Comparison of ENCODE assay signal across 23 cellular contexts in genomic region chr19:35342430-35342829, GRCh38. TPM values are rescaled to one million over a fixed set of nuclear protein-coding genes. Genes with fewer than 3 reads are reported as not detected.
DNase-seq lines count a peak whose midpoint lies in the region; ATAC-seq, FAIRE-seq and TF ChIP-seq lines count a peak whose summit lies in the region.
"Had no signal": no experiment of that assay in that cellular context is flagged by ENCODE, and none has a peak within 500 bp of the region (broad histone marks: within the 10 kb centered on the region; RNA-seq: fewer than 3 reads in every experiment).

No MANE protein-coding gene starts in this region.

- FAIRE-seq in GM12878 (lab: Jason Lieb, UNC): no peak
- FAIRE-seq: GM19239 had no signal

- RAD21 ChIA-PET in GM12878 (lab: Charles Lee; ENCODE audit: unreplicated experiment): no interaction called here

- H3K9me3 ChIP-seq in DOHH2 (ENCODE audit: control insufficient read depth, insufficient read depth, low read length): no peaks in the 10 kb centered on the region
- H3K9me3 ChIP-seq in HEK293 (ENCODE audit: control insufficient read depth, insufficient read depth, low read depth, low read length): no peaks in the 10 kb centered on the region
- no peaks in the 10 kb centered on the region for H3K9me3 ChIP-seq in GM12878 (replicated peaks; ENCODE audit: control insufficient read depth, insufficient read depth, low read length)
- H3K9me3 ChIP-seq: esophagus muscularis mucosa, gastroesophageal sphincter had no signal

- no peak for TF ChIP-seq RAD21 in GM12878 (IDR thresholded peaks at IDR 0.05; ENCODE audit: insufficient read depth, low read depth, low read length)

- TF ChIP-seq POLR2A in GM12878 (IDR thresholded peaks at IDR 0.05; ENCODE audit: low read depth, low read length): peak; percentile 44

- H3F3A ChIP-seq in DOHH2 (ENCODE audit: control insufficient read depth, insufficient read depth): peaks cover 76% of the 10 kb centered on the region

- 98% methylated on average over 5 of the region's 5 CpGs for WGBS in GM12878 (ENCODE audit: insufficient coverage, insufficient replicate concordance, low lambda C conversion rate, missing lambda C conversion rate)

- DNase-seq in GM12878 (ENCODE audit: low read depth, low spot score) (no peak), nephron progenitor cell (no peak), HFFc6 (no peak), kidney tubule cell (ENCODE audit: low spot score) (no peak)
- DNase-seq: activated CD4-positive, alpha-beta memory T cell treated with anti-CD3 and anti-CD28 coated beads for 36 hours; activated naive CD4-positive, alpha-beta T cell; activated T-cell treated with anti-CD3 and anti-CD28 coated beads for 4 hours; COR-L47; KG1; left colon; MV-4-11; NCI-H1694 treated with DMSO at 0.1 percent for 48 hours; stimulated activated naive CD4-positive, alpha-beta T cell had no signal

- H3K4me3 ChIP-seq in DOHH2 (ENCODE audit: low read length): no peak overlapping the region
- no peak overlapping the region for H3K4me3 ChIP-seq in HEK293 (ENCODE audit: low read depth, low read length)
- H3K4me3 ChIP-seq in GM12878: no peak overlapping the region
- H3K4me3 ChIP-seq: esophagus muscularis mucosa, gastroesophageal sphincter had no signal

- peaks cover 31% of the 10 kb centered on the region for H3K79me2 ChIP-seq in DOHH2 (ENCODE audit: control insufficient read depth, low read length)
- peaks cover 2% of the 10 kb centered on the region for H3K79me2 ChIP-seq in GM12878 (ENCODE audit: control insufficient read depth, insufficient read depth, low read length)

- no peak overlapping the region for H2AFZ ChIP-seq in GM12878 (ENCODE audit: control insufficient read depth, low read depth, low read length)

- CTCF ChIA-PET in HEK293 (lab: Yijun Ruan, JAX) (interaction anchor here (0.6 to 2.4 kb wide), 6 partner anchors 10 to 216 kb away, joined by 3 to 12 read pairs (median 4); no protein-coding TSS in a partner anchor), GM12878 (lab: Yijun Ruan, JAX) (no interaction called here)

- TF ChIP-seq CTCF in DOHH2 (IDR thresholded peaks at IDR 0.05; ENCODE audit: low read depth, low read length, poor library complexity, severe bottlenecking) (no peak), HEK293 (tag by site-specific recombination; IDR thresholded peaks at IDR 0.05) (no peak), GM12878 (IDR thresholded peaks at IDR 0.05 in 2 of 3, conservative IDR thresholded peaks at IDR 0.05 in 1 of 3; ENCODE audit: control insufficient read depth in 2 of 3, extremely low read depth in 1 of 3, insufficient read depth in 1 of 3, low read depth in 3 of 3, low read length in 3 of 3) (no peak), nephron progenitor cell (IDR thresholded peaks at IDR 0.05) (no peak), HFFc6 (IDR thresholded peaks at IDR 0.05) (no peak)

- H3K4me1 Mint-ChIP-seq in nephron progenitor cell (peaks cover 36% of the 10 kb centered on the region), HFFc6 (ENCODE audit: low read depth) (no peaks in the 10 kb centered on the region)

- peak overlapping the region; percentile 53 for H3K27ac Mint-ChIP-seq in nephron progenitor cell
- no peak overlapping the region for H3K27ac Mint-ChIP-seq in HFFc6
- H3K27ac Mint-ChIP-seq: activated CD4-positive, alpha-beta memory T cell treated with anti-CD3 and anti-CD28 coated beads for 36 hours had no signal

- H3K9me3 Mint-ChIP-seq in nephron progenitor cell (no peaks in the 10 kb centered on the region), HFFc6 (no peaks in the 10 kb centered on the region)
- H3K9me3 Mint-ChIP-seq: activated CD4-positive, alpha-beta memory T cell treated with anti-CD3 and anti-CD28 coated beads for 36 hours; central memory CD8-positive, alpha-beta T cell had no signal

- intact Hi-C loops in GM12878 (cut with micrococcal nuclease; ENCODE audit: unreplicated experiment): no loop called here

- H3K4me3 Mint-ChIP-seq in nephron progenitor cell (no peak overlapping the region), HFFc6 (no peak overlapping the region)
- H3K4me3 Mint-ChIP-seq: activated CD4-positive, alpha-beta memory T cell treated with anti-CD3 and anti-CD28 coated beads for 36 hours; central memory CD8-positive, alpha-beta T cell had no signal

- H3K4me2 ChIP-seq in DOHH2 (ENCODE audit: low read length) (peak overlapping the region; percentile 37), GM12878 (ENCODE audit: control insufficient read depth, insufficient read depth) (no peak overlapping the region)

- peaks cover 39% of the 10 kb centered on the region for H4K20me1 ChIP-seq in DOHH2 (ENCODE audit: control insufficient read depth, insufficient read depth, low read depth, low read length)
- no peaks in the 10 kb centered on the region for H4K20me1 ChIP-seq in GM12878 (ENCODE audit: control insufficient read depth, insufficient read depth)

- H3K27me3 ChIP-seq in DOHH2 (ENCODE audit: control insufficient read depth, low read length): no peaks in the 10 kb centered on the region
- no peaks in the 10 kb centered on the region for H3K27me3 ChIP-seq in GM12878 (replicated peaks in 1 of 2; ENCODE audit: control insufficient read depth in 2 of 2, insufficient read depth in 2 of 2, low read length in 1 of 2)

- H3K36me3 Mint-ChIP-seq in nephron progenitor cell (ENCODE audit: low read depth) (no peaks in the 10 kb centered on the region), HFFc6 (ENCODE audit: low read depth) (no peaks in the 10 kb centered on the region)
- H3K36me3 Mint-ChIP-seq: activated CD4-positive, alpha-beta memory T cell treated with anti-CD3 and anti-CD28 coated beads for 36 hours had no signal

- in situ Hi-C loops in GM12878 (cut with MboI): no loop called here

- peaks cover 100% of the 10 kb centered on the region for H3K36me3 ChIP-seq in DOHH2 (ENCODE audit: control insufficient read depth, low read length)
- H3K36me3 ChIP-seq in HEK293 (ENCODE audit: control insufficient read depth in 2 of 2, insufficient read depth in 1 of 2, low read length in 2 of 2): no peaks in the 10 kb centered on the region
- H3K36me3 ChIP-seq in GM12878 (ENCODE audit: control insufficient read depth in 2 of 2, insufficient read depth in 2 of 2, low read length in 1 of 2): peaks cover 24 to 32% of the 10 kb centered on the region in 2 experiments
- H3K36me3 ChIP-seq: esophagus muscularis mucosa, gastroesophageal sphincter had no signal

- ATAC-seq in GM12878 (no peak), GM21717 (IDR thresholded peaks at IDR 0.05; ENCODE audit: unreplicated experiment) (no peak)
- ATAC-seq: gastroesophageal sphincter, left colon had no signal

- no peak overlapping the region for H3K27ac ChIP-seq in DOHH2 (ENCODE audit: low read depth, low read length)
- no peak overlapping the region for H3K27ac ChIP-seq in HEK293 (ENCODE audit: extremely low read depth, low read depth, low read length)
- no peak overlapping the region for H3K27ac ChIP-seq in GM12878 (ENCODE audit: control insufficient read depth, insufficient read depth)
- H3K27ac ChIP-seq: esophagus muscularis mucosa, gastroesophageal sphincter had no signal

- POLR2A ChIA-PET in HEK293 (lab: Yijun Ruan, JAX) (interaction anchor here (0.5 kb wide), 1 partner anchor 84 kb away, joined by 3 read pairs; no protein-coding TSS in a partner anchor), GM12878 (lab: Charles Lee) (interaction anchor here (1.1 to 1.7 kb wide), 2 partner anchors 9 to 122 kb away, joined by 3 to 6 read pairs; no protein-coding TSS in a partner anchor)

- no peak overlapping the region for H3K9ac ChIP-seq in GM12878 (ENCODE audit: control insufficient read depth, insufficient read depth, low read length)

- no peaks in the 10 kb centered on the region for H3K9me2 ChIP-seq in DOHH2 (replicated peaks; ENCODE audit: control insufficient read depth, low read length)

- TF ChIP-seq EP300 in GM12878 (IDR thresholded peaks at IDR 0.05; ENCODE audit: borderline replicate concordance in 1 of 2, control insufficient read depth in 1 of 2, low read depth in 2 of 2, low read length in 2 of 2): no peak

- H3K27me3 Mint-ChIP-seq in nephron progenitor cell (ENCODE audit: low read depth, poor library complexity): peaks cover 45% of the 10 kb centered on the region
- peaks cover 49% of the 10 kb centered on the region for H3K27me3 Mint-ChIP-seq in HFFc6 (ENCODE audit: insufficient read depth)
- H3K27me3 Mint-ChIP-seq: activated CD4-positive, alpha-beta memory T cell treated with anti-CD3 and anti-CD28 coated beads for 36 hours had no signal

- SMC1A ChIA-PET in GM12878 (lab: Charles Lee; ENCODE audit: uncharacterized antibody, unreplicated experiment): interaction anchor here (1.0 to 1.1 kb wide), 2 partner anchors 9 to 121 kb away, joined by 3 to 4 read pairs; no protein-coding TSS in a partner anchor

- H3K4me1 ChIP-seq in DOHH2 (ENCODE audit: control insufficient read depth, low read length) (peaks cover 97% of the 10 kb centered on the region), HEK293 (ENCODE audit: control insufficient read depth, insufficient read depth, low read length) (no peaks in the 10 kb centered on the region), GM12878 (ENCODE audit: control insufficient read depth, insufficient read depth, low read length) (peaks cover 33% of the 10 kb centered on the region)
- H3K4me1 ChIP-seq: esophagus muscularis mucosa, gastroesophageal sphincter had no signal

- BruUV-seq in GM12878 (replicated peaks; lab: Mats Ljungman, UMichigan): no TSS peak

RNA-seq across cellular contexts. Expression of gene FFAR1, which starts 5.3 kb away (rescaled TPM):
- total RNA-seq in GM12878 (2013; cell fraction: nucleolus; rRNA removed): 4.1 and 5.1 TPM in 2 replicates
- 0.27 and 0.28 TPM in 2 replicates for total RNA-seq in GM12878 (2014; rRNA removed)
- 0.13 TPM in 1 of 2 replicates, not detected in the other for total RNA-seq in GM12878 (2014; rRNA removed; fragmentation: Illumina TruSeq; extraction: Trizol)
- 0.43 and 0.62 TPM in 2 replicates for total RNA-seq in GM12878 (2021)
- polyA plus RNA-seq in GM12878 (2011; ENCODE audit: low read depth): 0.92 TPM
- 0.13 and 0.15 TPM in 2 replicates for polyA plus RNA-seq in GM12878 (2011; rRNA removed)
- polyA plus RNA-seq in GM12878 (2011; cell fraction: cytosol; rRNA removed): 0.19 and 0.28 TPM in 2 replicates
- polyA plus RNA-seq in GM12878 (2011; cell fraction: nucleus; rRNA removed): 1.5 TPM in 2 replicates
- polyA plus RNA-seq in GM12878 (2012): 0.49 and 1.6 TPM in 2 replicates
- 0.10 TPM in 1 of 2 replicates, not detected in the other for polyA plus RNA-seq in GM12878 (2014; fragmentation: Illumina TruSeq; extraction: Trizol)
- under 1 TPM; 0.05 to 0.07 TPM for polyA plus RNA-seq in GM12878 (2014; fragmentation: Nextera tagmentation; extraction: Ambion mirVana)
- polyA plus RNA-seq in GM12878 (2014; rRNA removed): 0.32 and 0.51 TPM in 2 replicates
- polyA plus RNA-seq in GM12878 (2016; fragmentation: Nextera tagmentation; extraction: Ambion mirVana): not detected
- polyA minus RNA-seq in GM12878 (2011; rRNA and poly(A)+ RNA removed): 0.26 TPM in 1 of 2 replicates, not detected in the other
- polyA minus RNA-seq in GM12878 (2011; cell fraction: cytosol; rRNA and poly(A)+ RNA removed): not detected in 2 replicates
- polyA minus RNA-seq in GM12878 (2011; cell fraction: nucleus; rRNA and poly(A)+ RNA removed): 0.24 and 0.77 TPM in 2 replicates
- total RNA-seq in HFFc6 (2021; fragmentation: NEBNext Ultra II Directional; extraction: Animal tissue kit (Norgen Biotek cat#: 25700)): not detected
- total RNA-seq: esophagus muscularis mucosa, G401, gastroesophageal sphincter, NCI-H460 had no signal

RNA-seq across cellular contexts. Expression of gene CD22, which starts 13.4 kb away (rescaled TPM):
- total RNA-seq in GM12878 (2013; cell fraction: nucleolus; rRNA removed): 1,882 and 2,109 TPM in 2 replicates
- total RNA-seq in GM12878 (2014; rRNA removed) (238 and 245 TPM in 2 replicates), GM12878 (2014; rRNA removed; fragmentation: Illumina TruSeq; extraction: Trizol) (124 and 140 TPM in 2 replicates), GM12878 (2021) (261 and 294 TPM in 2 replicates)
- 284 TPM for polyA plus RNA-seq in GM12878 (2011; ENCODE audit: low read depth)
- polyA plus RNA-seq in GM12878 (2011; rRNA removed) (216 and 271 TPM in 2 replicates), GM12878 (2014; fragmentation: Illumina TruSeq; extraction: Trizol) (288 and 344 TPM in 2 replicates), GM12878 (2014; fragmentation: Nextera tagmentation; extraction: Ambion mirVana) (10 to 100 TPM; 23.0 to 24.4 TPM), GM12878 (2014; rRNA removed) (316 and 325 TPM in 2 replicates), GM12878 (2016; fragmentation: Nextera tagmentation; extraction: Ambion mirVana) (10 to 100 TPM; 78.2 to 81.0 TPM)
- polyA plus RNA-seq in GM12878 (2011; cell fraction: cytosol; rRNA removed): 276 and 316 TPM in 2 replicates
- 443 and 480 TPM in 2 replicates for polyA plus RNA-seq in GM12878 (2011; cell fraction: nucleus; rRNA removed)
- polyA plus RNA-seq in GM12878 (2012): 310 and 327 TPM in 2 replicates
- 482 and 491 TPM in 2 replicates for polyA minus RNA-seq in GM12878 (2011; rRNA and poly(A)+ RNA removed)
- 141 and 142 TPM in 2 replicates for polyA minus RNA-seq in GM12878 (2011; cell fraction: cytosol; rRNA and poly(A)+ RNA removed)
- 170 and 251 TPM in 2 replicates for polyA minus RNA-seq in GM12878 (2011; cell fraction: nucleus; rRNA and poly(A)+ RNA removed)
- total RNA-seq in HFFc6 (2021; fragmentation: NEBNext Ultra II Directional; extraction: Animal tissue kit (Norgen Biotek cat#: 25700)): under 1 TPM in 4 of 6 experiments, not detected in 2; 0.24 to 0.59 (median 0.57) TPM
- total RNA-seq: G401, NCI-H460 had no signal

RNA-seq across cellular contexts. Expression of gene FFAR3, which starts 15.8 kb away (rescaled TPM):
- total RNA-seq in GM12878 (2013; cell fraction: nucleolus; rRNA removed): 0.42 and 0.44 TPM in 2 replicates
- total RNA-seq in GM12878 (2014; rRNA removed) (not detected in 2 replicates), GM12878 (2014; rRNA removed; fragmentation: Illumina TruSeq; extraction: Trizol) (not detected in 2 replicates), GM12878 (2021) (0.18 TPM in 1 of 2 replicates, not detected in the other)
- polyA plus RNA-seq in GM12878 (2011; ENCODE audit: low read depth): not detected
- polyA plus RNA-seq in GM12878 (2011; rRNA removed) (not detected in 2 replicates), GM12878 (2014; fragmentation: Illumina TruSeq; extraction: Trizol) (0.15 TPM in 1 of 2 replicates, not detected in the other), GM12878 (2014; fragmentation: Nextera tagmentation; extraction: Ambion mirVana) (not detected), GM12878 (2014; rRNA removed) (not detected in 2 replicates), GM12878 (2016; fragmentation: Nextera tagmentation; extraction: Ambion mirVana) (not detected)
- polyA plus RNA-seq in GM12878 (2011; cell fraction: cytosol; rRNA removed): not detected in 2 replicates
- polyA plus RNA-seq in GM12878 (2011; cell fraction: nucleus; rRNA removed): 0.12 and 0.36 TPM in 2 replicates
- polyA plus RNA-seq in GM12878 (2012): 0.15 TPM in 1 of 2 replicates, not detected in the other
- not detected in 2 replicates for polyA minus RNA-seq in GM12878 (2011; rRNA and poly(A)+ RNA removed)
- polyA minus RNA-seq in GM12878 (2011; cell fraction: cytosol; rRNA and poly(A)+ RNA removed): not detected in 2 replicates
- not detected in 2 replicates for polyA minus RNA-seq in GM12878 (2011; cell fraction: nucleus; rRNA and poly(A)+ RNA removed)
- not detected for total RNA-seq in HFFc6 (2021; fragmentation: NEBNext Ultra II Directional; extraction: Animal tissue kit (Norgen Biotek cat#: 25700))
- total RNA-seq: G401, left colon, NCI-H460 had no signal

RNA-seq across cellular contexts. Expression of gene GPR42, which starts 28.4 kb away (rescaled TPM):
- total RNA-seq in GM12878 (2013; cell fraction: nucleolus; rRNA removed): not detected in 2 replicates
- total RNA-seq in GM12878 (2014; rRNA removed) (not detected in 2 replicates), GM12878 (2014; rRNA removed; fragmentation: Illumina TruSeq; extraction: Trizol) (not detected in 2 replicates), GM12878 (2021) (0.13 TPM in 1 of 2 replicates, not detected in the other)
- not detected for polyA plus RNA-seq in GM12878 (2011; ENCODE audit: low read depth)
- polyA plus RNA-seq in GM12878 (2011; rRNA removed) (not detected in 2 replicates), GM12878 (2014; fragmentation: Illumina TruSeq; extraction: Trizol) (not detected in 2 replicates), GM12878 (2014; fragmentation: Nextera tagmentation; extraction: Ambion mirVana) (not detected), GM12878 (2014; rRNA removed) (not detected in 2 replicates), GM12878 (2016; fragmentation: Nextera tagmentation; extraction: Ambion mirVana) (not detected)
- not detected in 2 replicates for polyA plus RNA-seq in GM12878 (2011; cell fraction: cytosol; rRNA removed)
- polyA plus RNA-seq in GM12878 (2011; cell fraction: nucleus; rRNA removed): 0.10 TPM in 1 of 2 replicates, not detected in the other
- 0.25 TPM in 1 of 2 replicates, not detected in the other for polyA plus RNA-seq in GM12878 (2012)
- polyA minus RNA-seq in GM12878 (2011; rRNA and poly(A)+ RNA removed): not detected in 2 replicates
- not detected in 2 replicates for polyA minus RNA-seq in GM12878 (2011; cell fraction: cytosol; rRNA and poly(A)+ RNA removed)
- polyA minus RNA-seq in GM12878 (2011; cell fraction: nucleus; rRNA and poly(A)+ RNA removed): not detected in 2 replicates
- total RNA-seq in HFFc6 (2021; fragmentation: NEBNext Ultra II Directional; extraction: Animal tissue kit (Norgen Biotek cat#: 25700)): not detected
- total RNA-seq: G401, gastroesophageal sphincter, left colon, NCI-H460 had no signal

RNA-seq across cellular contexts. Expression of gene MAG, which starts 50.5 kb away (rescaled TPM):
- total RNA-seq in GM12878 (2013; cell fraction: nucleolus; rRNA removed): 1.0 and 2.8 TPM in 2 replicates
- total RNA-seq in GM12878 (2014; rRNA removed) (0.11 and 0.17 TPM in 2 replicates), GM12878 (2014; rRNA removed; fragmentation: Illumina TruSeq; extraction: Trizol) (0.05 and 0.09 TPM in 2 replicates), GM12878 (2021) (0.27 and 0.56 TPM in 2 replicates)
- not detected for polyA plus RNA-seq in GM12878 (2011; ENCODE audit: low read depth)
- polyA plus RNA-seq in GM12878 (2011; rRNA removed) (0.03 and 0.23 TPM in 2 replicates), GM12878 (2014; fragmentation: Illumina TruSeq; extraction: Trizol) (0.06 TPM in 2 replicates), GM12878 (2014; fragmentation: Nextera tagmentation; extraction: Ambion mirVana) (not detected), GM12878 (2014; rRNA removed) (0.63 and 0.82 TPM in 2 replicates), GM12878 (2016; fragmentation: Nextera tagmentation; extraction: Ambion mirVana) (under 1 TPM; 0.16 to 0.23 TPM)
- 0.10 and 0.13 TPM in 2 replicates for polyA plus RNA-seq in GM12878 (2011; cell fraction: cytosol; rRNA removed)
- polyA plus RNA-seq in GM12878 (2011; cell fraction: nucleus; rRNA removed): 0.26 and 0.28 TPM in 2 replicates
- polyA plus RNA-seq in GM12878 (2012): 0.11 TPM in 1 of 2 replicates, not detected in the other
- 0.10 and 0.22 TPM in 2 replicates for polyA minus RNA-seq in GM12878 (2011; rRNA and poly(A)+ RNA removed)
- 0.53 TPM in 1 of 2 replicates, not detected in the other for polyA minus RNA-seq in GM12878 (2011; cell fraction: cytosol; rRNA and poly(A)+ RNA removed)
- polyA minus RNA-seq in GM12878 (2011; cell fraction: nucleus; rRNA and poly(A)+ RNA removed): not detected in 2 replicates
- not detected for total RNA-seq in HFFc6 (2021; fragmentation: NEBNext Ultra II Directional; extraction: Animal tissue kit (Norgen Biotek cat#: 25700))
- total RNA-seq: G401, left colon, mononuclear cell, NCI-H460 had no signal

Comparison
In these comparisons a context has a peak if more than half of its experiments do, and no peak if none do; other contexts are left out.
1. RNA of gene CD22, which starts 13.4 kb away (total RNA-seq): 124 to 2,109 TPM in GM12878; 0.24 to 0.59 TPM in HFFc6; every median in the first group is over 10 times any median in the second.